8 cellular contexts compared by ENCODE assay signal in genomic region chr12:107685360-107686248, GRCh38. TPM values are rescaled to one million over a fixed set of nuclear protein-coding genes. Genes with fewer than 3 reads are reported as not detected.
A peak's percentile ranks its signal among the peaks of the same experiment; 100 is the strongest.
DNase-seq lines count a peak whose midpoint lies in the region; ATAC-seq and TF ChIP-seq lines count a peak whose summit lies in the region.

Gene PWP1, plus strand, starts transcription at chr12:107685799. Its CDS starts 101 bp downstream, at chr12:107685900.

- peaks cover 7% of the 10 kb centered on the region for H3K36me3 Mint-ChIP-seq in activated naive CD8-positive, alpha-beta T cell
- H3K36me3 Mint-ChIP-seq in glutamatergic neuron (ENCODE audit: unreplicated experiment) = no peaks in the 10 kb centered on the region

- DNase-seq in NCI-H1105 treated with DMSO at 0.1 percent for 48 hours (lab: John Stamatoyannopoulos, UW) = peak; percentile 95
- peak; percentile 65 for DNase-seq in SKM-1 treated with dmso at 0.1 percent for 144 hours (lab: John Stamatoyannopoulos, UW; ENCODE audit: unreplicated experiment)
- DNase-seq in glutamatergic neuron = peak; percentile 97
- DNase-seq in osteoblast (ENCODE audit: insufficient read length, low spot score, missing footprints) = peak; percentile 98
- peak; percentile 97 for DNase-seq in testis

- no peaks in the 10 kb centered on the region for H3K9me3 Mint-ChIP-seq in activated naive CD8-positive, alpha-beta T cell (ENCODE audit: low read depth)
- H3K9me3 Mint-ChIP-seq in glutamatergic neuron (ENCODE audit: unreplicated experiment) = peaks cover 5% of the 10 kb centered on the region

- peaks cover 2% of the 10 kb centered on the region for H4K20me1 ChIP-seq in osteoblast (ENCODE audit: insufficient read depth, low read length)

- H3K79me2 ChIP-seq in osteoblast (ENCODE audit: insufficient read depth, low read length) = peaks cover 36% of the 10 kb centered on the region

- TF ChIP-seq POLR2A in GM10847 (IDR thresholded peaks at IDR 0.05; ENCODE audit: extremely low read depth, insufficient read length) = peak; percentile 81
- peak; percentile 14 for TF ChIP-seq POLR2A in testis (IDR thresholded peaks at IDR 0.05)

- no peaks in the 10 kb centered on the region for H3K9me3 ChIP-seq in osteoblast (ENCODE audit: low read depth, low read length)
- no peaks in the 10 kb centered on the region for H3K9me3 ChIP-seq in testis

- H3K27ac ChIP-seq in osteoblast (ENCODE audit: low read depth, low read length) = peak within 1 kb of the TSS; percentile 84
- peak within 1 kb of the TSS; percentile 52 to 71 for H3K27ac ChIP-seq in testis

- H3K27me3 ChIP-seq in osteoblast (ENCODE audit: insufficient read depth, low read length) = peaks cover 8% of the 10 kb centered on the region
- H3K27me3 ChIP-seq in testis = no peaks in the 10 kb centered on the region

- peak; percentile 93 for ATAC-seq in HG02642 (IDR thresholded peaks at IDR 0.05; ENCODE audit: poor library complexity, unreplicated experiment)

- H3K36me3 ChIP-seq in osteoblast (ENCODE audit: insufficient read depth, low read length) = peaks cover 20% of the 10 kb centered on the region
- no peaks in the 10 kb centered on the region for H3K36me3 ChIP-seq in testis (ENCODE audit: low read depth, missing control alignments)

- H3K4me1 ChIP-seq in osteoblast (ENCODE audit: insufficient read depth, low read length) (peaks cover 21% of the 10 kb centered on the region), testis (no peaks in the 10 kb centered on the region)

- H3K27ac Mint-ChIP-seq in activated naive CD8-positive, alpha-beta T cell = peak within 1 kb of the TSS; percentile 98
- peak within 1 kb of the TSS; percentile 98 for H3K27ac Mint-ChIP-seq in glutamatergic neuron (ENCODE audit: unreplicated experiment)

- H3K27me3 Mint-ChIP-seq in activated naive CD8-positive, alpha-beta T cell = no peaks in the 10 kb centered on the region
- peaks cover 6% of the 10 kb centered on the region for H3K27me3 Mint-ChIP-seq in glutamatergic neuron (ENCODE audit: unreplicated experiment)

- H2AFZ ChIP-seq in osteoblast (ENCODE audit: low read length) = peak within 1 kb of the TSS; percentile 94

- 0% methylated on average over 13 to 51 of the region's 51 CpGs for WGBS in testis, 2 donors

- intact Hi-C loops in testis (cut with DNase I; ENCODE audit: low total_unique reads) = no loop called here

- H3K4me1 Mint-ChIP-seq in activated naive CD8-positive, alpha-beta T cell (ENCODE audit: low read depth) = peaks cover 38% of the 10 kb centered on the region
- peaks cover 10% of the 10 kb centered on the region for H3K4me1 Mint-ChIP-seq in glutamatergic neuron (ENCODE audit: low read depth, unreplicated experiment)

- peak within 1 kb of the TSS; percentile 86 for H3K4me2 ChIP-seq in osteoblast (ENCODE audit: insufficient read depth, low read length)

- TF ChIP-seq CTCF in glutamatergic neuron (IDR thresholded peaks at IDR 0.05; ENCODE audit: partially characterized antibody, unreplicated experiment) (no peak), osteoblast (IDR thresholded peaks at IDR 0.05; ENCODE audit: extremely low read depth, low read depth, low read length) (no peak), testis (IDR thresholded peaks at IDR 0.05) (peak in 1 of 3 experiments; percentile 11)

- H3K4me3 Mint-ChIP-seq in activated naive CD8-positive, alpha-beta T cell = peak within 1 kb of the TSS; percentile 95
- peak within 1 kb of the TSS; percentile 96 for H3K4me3 Mint-ChIP-seq in glutamatergic neuron (ENCODE audit: unreplicated experiment)

- H3K4me3 ChIP-seq in osteoblast (ENCODE audit: insufficient read depth, low read length) (peak within 1 kb of the TSS; percentile 95), testis (peak within 1 kb of the TSS; percentile 91 to 96)

RNA-seq across cellular contexts. Expression of gene PWP1, which starts in this region (rescaled TPM):
- total RNA-seq in glutamatergic neuron (ENCODE audit: unreplicated experiment) (42.2 TPM), osteoblast (69.8 and 72.0 TPM in 2 replicates), testis (10 to 100 TPM; 65.7 to 90.4 TPM)
- polyA plus RNA-seq in testis (ENCODE audit: insufficient read depth, low read depth, low replicate concordance) = 55.7 TPM

Comparison
In these comparisons a context has a peak if more than half of its experiments do, and no peak if none do; other contexts are left out.
1. Peak in every context shown above with its lines: DNase-seq, ATAC-seq, H3K4me3 ChIP-seq and H3K27ac ChIP-seq.